8 cellular contexts compared by ENCODE assay signal in the genomic region with DNA sequence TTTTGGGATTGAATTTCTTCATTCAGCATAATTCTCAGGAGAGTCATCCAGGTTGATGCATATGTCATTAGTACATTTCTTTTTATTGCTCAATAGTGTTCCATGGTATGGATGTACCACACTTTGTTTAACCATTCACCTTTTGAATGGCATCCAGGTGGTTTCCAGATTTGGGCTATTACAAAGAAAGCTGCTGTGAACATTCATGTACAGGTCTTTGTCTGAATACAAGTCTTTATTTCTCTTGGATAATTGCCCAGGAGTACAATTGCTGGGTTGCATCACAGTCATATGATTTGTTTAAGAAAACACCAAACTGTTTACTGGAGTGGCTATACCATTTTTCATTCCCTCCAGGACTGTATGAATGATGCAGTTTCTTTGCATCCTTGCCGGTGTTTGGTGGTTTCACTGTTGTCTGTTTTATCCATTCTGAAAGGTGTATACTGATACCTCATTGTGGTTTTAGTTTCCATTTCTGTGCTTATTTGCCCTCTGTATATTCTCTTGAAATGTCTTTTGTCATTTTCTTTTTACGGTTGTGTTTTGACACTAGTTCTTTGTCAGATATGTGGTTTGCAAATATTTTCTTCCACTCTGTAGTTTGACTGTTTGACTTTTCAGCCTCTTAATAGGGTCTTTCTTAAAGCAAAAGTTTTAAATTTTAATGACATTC. TPM values are rescaled to one million over a fixed set of nuclear protein-coding genes. Genes with fewer than 3 reads are reported as not detected.
DNase-seq lines count a peak whose midpoint lies in the region; ATAC-seq and TF ChIP-seq lines count a peak whose summit lies in the region.

No MANE protein-coding gene starts in this region.

- intact Hi-C loops in mucosa of descending colon (cut with DNase I, micrococcal nuclease) = no loop called here
- intact Hi-C loops in esophagus squamous epithelium (cut with DNase I) = no loop called here

- H3K27ac ChIP-seq in esophagus squamous epithelium = no peak overlapping the region

- H3K9me3 ChIP-seq in mucosa of descending colon (no peaks in the 10 kb centered on the region), esophagus squamous epithelium (no peaks in the 10 kb centered on the region)

- no peak for TF ChIP-seq CTCF in GM06990 (IDR thresholded peaks at IDR 0.05; ENCODE audit: insufficient read depth, low read length, poor library complexity, severe bottlenecking)
- no peak for TF ChIP-seq CTCF in GM20000 (IDR thresholded peaks at IDR 0.05; ENCODE audit: extremely low read depth, missing control alignments)
- TF ChIP-seq CTCF in mucosa of descending colon (IDR thresholded peaks at IDR 0.05) = no peak
- TF ChIP-seq CTCF in WTC11 (IDR thresholded peaks at IDR 0.05) = no peak
- TF ChIP-seq CTCF in esophagus squamous epithelium (IDR thresholded peaks at IDR 0.05) = no peak

- TF ChIP-seq POLR2A in esophagus squamous epithelium (IDR thresholded peaks at IDR 0.05) = no peak

- DNase-seq in GM06990 (ENCODE audit: extremely low read depth, insufficient read length) = peak; percentile 62
- DNase-seq in GM20000 (ENCODE audit: low spot score) = peak; percentile 45
- peak in 1 of 3 donors; percentile 16 for DNase-seq in mucosa of descending colon
- no peak for DNase-seq in WTC11 (ENCODE audit: low spot score)
- DNase-seq in esophagus squamous epithelium (lab: John Stamatoyannopoulos, UW) = no peak
- no peak for DNase-seq in RKO (ENCODE audit: low spot score)

- ATAC-seq in HG03457 (IDR thresholded peaks at IDR 0.05; ENCODE audit: unreplicated experiment) (peak; percentile 94), SK-N-SH treated with all-trans-retinoic acid at 6 μM for 48 hours (no peak), mucosa of descending colon (peak; percentile 85), WTC11 (no peak)

- H3K27me3 ChIP-seq in GM06990 (replicated peaks; ENCODE audit: control insufficient read depth, insufficient read depth, low read length) (no peaks in the 10 kb centered on the region), esophagus squamous epithelium (no peaks in the 10 kb centered on the region)

- POLR2A ChIA-PET in WTC11 (lab: Charles Lee) = no interaction called here

- H3K36me3 ChIP-seq in GM06990 (ENCODE audit: control insufficient read depth, insufficient read depth, low read length) = no peaks in the 10 kb centered on the region
- no peaks in the 10 kb centered on the region for H3K36me3 ChIP-seq in mucosa of descending colon (ENCODE audit: low read depth)
- H3K36me3 ChIP-seq in esophagus squamous epithelium = peaks cover 0 to 63% (median 0%) of the 10 kb centered on the region in 3 donors

- 28 to 37% methylated on average over 2 of the region's 2 CpGs for WGBS in esophagus squamous epithelium, 2 donors

- no peak overlapping the region for H3K27ac Mint-ChIP-seq in WTC11

- H3K4me3 ChIP-seq in GM06990 (replicated peaks; ENCODE audit: low read depth, low read length) (no peak overlapping the region), mucosa of descending colon (no peak overlapping the region), esophagus squamous epithelium (no peak overlapping the region)

- no peaks in the 10 kb centered on the region for H3K4me1 Mint-ChIP-seq in WTC11

- no peak overlapping the region for H3K4me3 Mint-ChIP-seq in WTC11

- CTCF ChIA-PET in WTC11 (lab: Charles Lee) = no interaction called here

- H3K9me3 Mint-ChIP-seq in WTC11 = no peaks in the 10 kb centered on the region

- H3K4me1 ChIP-seq in mucosa of descending colon (ENCODE audit: low read depth) (no peaks in the 10 kb centered on the region), esophagus squamous epithelium (peaks cover 0 to 11% (median 0%) of the 10 kb centered on the region in 3 donors)

- no peaks in the 10 kb centered on the region for H3K27me3 Mint-ChIP-seq in WTC11 (ENCODE audit: low read depth)

- peaks cover 33% of the 10 kb centered on the region for H3K36me3 Mint-ChIP-seq in WTC11

TF ChIP-seq in SK-N-SH treated with all-trans-retinoic acid at 6 μM for 48 hours, 23 proteins besides CTCF, POLR2A, EP300 and RAD21:
- TF ChIP-seq, protein P1, sequence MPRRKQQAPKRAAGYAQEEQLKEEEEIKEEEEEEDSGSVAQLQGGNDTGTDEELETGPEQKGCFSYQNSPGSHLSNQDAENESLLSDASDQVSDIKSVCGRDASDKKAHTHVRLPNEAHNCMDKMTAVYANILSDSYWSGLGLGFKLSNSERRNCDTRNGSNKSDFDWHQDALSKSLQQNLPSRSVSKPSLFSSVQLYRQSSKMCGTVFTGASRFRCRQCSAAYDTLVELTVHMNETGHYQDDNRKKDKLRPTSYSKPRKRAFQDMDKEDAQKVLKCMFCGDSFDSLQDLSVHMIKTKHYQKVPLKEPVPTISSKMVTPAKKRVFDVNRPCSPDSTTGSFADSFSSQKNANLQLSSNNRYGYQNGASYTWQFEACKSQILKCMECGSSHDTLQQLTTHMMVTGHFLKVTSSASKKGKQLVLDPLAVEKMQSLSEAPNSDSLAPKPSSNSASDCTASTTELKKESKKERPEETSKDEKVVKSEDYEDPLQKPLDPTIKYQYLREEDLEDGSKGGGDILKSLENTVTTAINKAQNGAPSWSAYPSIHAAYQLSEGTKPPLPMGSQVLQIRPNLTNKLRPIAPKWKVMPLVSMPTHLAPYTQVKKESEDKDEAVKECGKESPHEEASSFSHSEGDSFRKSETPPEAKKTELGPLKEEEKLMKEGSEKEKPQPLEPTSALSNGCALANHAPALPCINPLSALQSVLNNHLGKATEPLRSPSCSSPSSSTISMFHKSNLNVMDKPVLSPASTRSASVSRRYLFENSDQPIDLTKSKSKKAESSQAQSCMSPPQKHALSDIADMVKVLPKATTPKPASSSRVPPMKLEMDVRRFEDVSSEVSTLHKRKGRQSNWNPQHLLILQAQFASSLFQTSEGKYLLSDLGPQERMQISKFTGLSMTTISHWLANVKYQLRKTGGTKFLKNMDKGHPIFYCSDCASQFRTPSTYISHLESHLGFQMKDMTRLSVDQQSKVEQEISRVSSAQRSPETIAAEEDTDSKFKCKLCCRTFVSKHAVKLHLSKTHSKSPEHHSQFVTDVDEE (CRISPR knock-in tag; IDR thresholded peaks at IDR 0.05) = no peak
- TF ChIP-seq ZNF8 (CRISPR knock-in tag; IDR thresholded peaks at IDR 0.05) = peak; percentile 97

TF ChIP-seq in WTC11, 78 proteins besides CTCF, POLR2A, EP300 and RAD21 (continues in another document):
- TF ChIP-seq, protein P2, sequence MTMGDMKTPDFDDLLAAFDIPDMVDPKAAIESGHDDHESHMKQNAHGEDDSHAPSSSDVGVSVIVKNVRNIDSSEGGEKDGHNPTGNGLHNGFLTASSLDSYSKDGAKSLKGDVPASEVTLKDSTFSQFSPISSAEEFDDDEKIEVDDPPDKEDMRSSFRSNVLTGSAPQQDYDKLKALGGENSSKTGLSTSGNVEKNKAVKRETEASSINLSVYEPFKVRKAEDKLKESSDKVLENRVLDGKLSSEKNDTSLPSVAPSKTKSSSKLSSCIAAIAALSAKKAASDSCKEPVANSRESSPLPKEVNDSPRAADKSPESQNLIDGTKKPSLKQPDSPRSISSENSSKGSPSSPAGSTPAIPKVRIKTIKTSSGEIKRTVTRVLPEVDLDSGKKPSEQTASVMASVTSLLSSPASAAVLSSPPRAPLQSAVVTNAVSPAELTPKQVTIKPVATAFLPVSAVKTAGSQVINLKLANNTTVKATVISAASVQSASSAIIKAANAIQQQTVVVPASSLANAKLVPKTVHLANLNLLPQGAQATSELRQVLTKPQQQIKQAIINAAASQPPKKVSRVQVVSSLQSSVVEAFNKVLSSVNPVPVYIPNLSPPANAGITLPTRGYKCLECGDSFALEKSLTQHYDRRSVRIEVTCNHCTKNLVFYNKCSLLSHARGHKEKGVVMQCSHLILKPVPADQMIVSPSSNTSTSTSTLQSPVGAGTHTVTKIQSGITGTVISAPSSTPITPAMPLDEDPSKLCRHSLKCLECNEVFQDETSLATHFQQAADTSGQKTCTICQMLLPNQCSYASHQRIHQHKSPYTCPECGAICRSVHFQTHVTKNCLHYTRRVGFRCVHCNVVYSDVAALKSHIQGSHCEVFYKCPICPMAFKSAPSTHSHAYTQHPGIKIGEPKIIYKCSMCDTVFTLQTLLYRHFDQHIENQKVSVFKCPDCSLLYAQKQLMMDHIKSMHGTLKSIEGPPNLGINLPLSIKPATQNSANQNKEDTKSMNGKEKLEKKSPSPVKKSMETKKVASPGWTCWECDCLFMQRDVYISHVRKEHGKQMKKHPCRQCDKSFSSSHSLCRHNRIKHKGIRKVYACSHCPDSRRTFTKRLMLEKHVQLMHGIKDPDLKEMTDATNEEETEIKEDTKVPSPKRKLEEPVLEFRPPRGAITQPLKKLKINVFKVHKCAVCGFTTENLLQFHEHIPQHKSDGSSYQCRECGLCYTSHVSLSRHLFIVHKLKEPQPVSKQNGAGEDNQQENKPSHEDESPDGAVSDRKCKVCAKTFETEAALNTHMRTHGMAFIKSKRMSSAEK (CRISPR knock-in tag; IDR thresholded peaks at IDR 0.05; ENCODE audit: borderline replicate concordance) = no peak
- TF ChIP-seq KAT7 (CRISPR knock-in tag; IDR thresholded peaks at IDR 0.05; ENCODE audit: borderline replicate concordance) = no peak
- TF ChIP-seq, protein P3, sequence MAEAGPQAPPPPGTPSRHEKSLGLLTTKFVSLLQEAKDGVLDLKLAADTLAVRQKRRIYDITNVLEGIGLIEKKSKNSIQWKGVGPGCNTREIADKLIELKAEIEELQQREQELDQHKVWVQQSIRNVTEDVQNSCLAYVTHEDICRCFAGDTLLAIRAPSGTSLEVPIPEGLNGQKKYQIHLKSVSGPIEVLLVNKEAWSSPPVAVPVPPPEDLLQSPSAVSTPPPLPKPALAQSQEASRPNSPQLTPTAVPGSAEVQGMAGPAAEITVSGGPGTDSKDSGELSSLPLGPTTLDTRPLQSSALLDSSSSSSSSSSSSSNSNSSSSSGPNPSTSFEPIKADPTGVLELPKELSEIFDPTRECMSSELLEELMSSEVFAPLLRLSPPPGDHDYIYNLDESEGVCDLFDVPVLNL (CRISPR knock-in tag; IDR thresholded peaks at IDR 0.05; ENCODE audit: borderline replicate concordance, low read depth) = no peak
- no peak for TF ChIP-seq ZNF232 (CRISPR knock-in tag; IDR thresholded peaks at IDR 0.05)
- no peak for TF ChIP-seq SOX15 (CRISPR knock-in tag; IDR thresholded peaks at IDR 0.05)

RNA-seq across cellular contexts. Expression of a gene that starts 8.8 kb away (rescaled TPM):
- total RNA-seq in mucosa of descending colon = 10 to 100 TPM; 13.4 to 15.5 (median 15.3) TPM
- total RNA-seq in WTC11 (2021) = 20.6 to 21.9 TPM (median 21.6 TPM) in 3 replicates
- total RNA-seq in esophagus squamous epithelium = 10 to 100 TPM in 3 of 4 donors, 1 to 10 TPM in 1; 6.5 to 13.0 (median 10.7) TPM

Comparison
In these comparisons a context has a peak if more than half of its experiments do, and no peak if none do; other contexts are left out.
1. DNase-seq: peak in GM06990 (single experiment) and GM20000 (single experiment); none in WTC11 (single experiment), esophagus squamous epithelium (single experiment) and RKO (single experiment).
2. ATAC-seq: peak in HG03457 (single experiment) and mucosa of descending colon (single experiment); none in SK-N-SH treated with all-trans-retinoic acid at 6 μM for 48 hours (single experiment) and WTC11 (single experiment).